ENCODE assay signal across 8 cellular contexts in the genomic region with DNA sequence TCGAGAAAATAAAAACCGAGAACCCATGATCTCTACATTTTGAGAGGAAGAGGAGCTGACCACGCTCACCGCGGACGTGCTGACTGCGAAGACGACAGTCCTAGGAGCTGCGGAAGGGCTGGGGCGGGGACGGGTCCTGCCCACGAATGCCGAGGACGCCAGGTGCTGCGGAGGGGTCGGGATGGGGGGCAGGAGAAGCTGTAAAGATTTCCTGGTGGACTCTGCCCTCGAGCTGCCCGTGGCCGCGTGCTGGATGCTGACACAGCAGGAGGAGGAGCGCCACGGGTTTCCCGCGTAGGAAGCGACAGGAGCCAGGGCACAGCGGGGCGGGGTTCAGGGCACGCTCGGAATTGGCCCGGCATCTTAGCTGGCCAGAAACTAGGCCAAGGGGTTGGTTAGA. TPM values are rescaled to one million over a fixed set of nuclear protein-coding genes. Genes with fewer than 3 reads are reported as not detected.
DNase-seq lines count a peak whose midpoint lies in the region; ATAC-seq lines count a peak whose summit lies in the region.

No MANE protein-coding gene starts in this region.

- H3K36me3 Mint-ChIP-seq in CD8-positive, alpha-beta memory T cell: peaks cover 0 to 10% (median 0%) of the 10 kb centered on the region in 3 donors
- peaks cover 37% of the 10 kb centered on the region for H3K36me3 Mint-ChIP-seq in activated CD4-positive, alpha-beta T cell treated with anti-CD3 and anti-CD28 coated beads, Interleukin-2, amount 10 ng/mL, durations not matched to agents 24 days and 14 days (ENCODE audit: low read depth)

- peaks cover 0 to 1% of the 10 kb centered on the region in 2 donors for H3K27me3 Mint-ChIP-seq in CD8-positive, alpha-beta memory T cell
- H3K27me3 Mint-ChIP-seq in activated CD4-positive, alpha-beta T cell treated with anti-CD3 and anti-CD28 coated beads, Interleukin-2, amount 10 ng/mL, durations not matched to agents 24 days and 14 days: no peaks in the 10 kb centered on the region

- no peaks in the 10 kb centered on the region for H3K9me3 ChIP-seq in CD8-positive, alpha-beta memory T cell (ENCODE audit: low read length)

- no peak overlapping the region for H3K9ac ChIP-seq in rectal smooth muscle tissue (ENCODE audit: low read length)

- no peak overlapping the region for H3K27ac ChIP-seq in CD8-positive, alpha-beta memory T cell (ENCODE audit: low read depth, low read length)
- H3K27ac ChIP-seq in rectal smooth muscle tissue (ENCODE audit: low read depth, low read length): peak overlapping the region; percentile 53

- peaks cover 6% of the 10 kb centered on the region for H3K4me1 ChIP-seq in CD8-positive, alpha-beta memory T cell (ENCODE audit: insufficient read depth, low read length)
- no peaks in the 10 kb centered on the region for H3K4me1 ChIP-seq in rectal smooth muscle tissue (ENCODE audit: control insufficient read depth, insufficient read depth, low read length)

- intact Hi-C loops in activated CD4-positive, alpha-beta T cell treated with anti-CD3 and anti-CD28 coated beads, Interleukin-2, amount 10 ng/mL, durations not matched to agents 24 days and 14 days (cut with micrococcal nuclease): loop anchor here (1.0 to 2.0 kb wide), 2 partner anchors 23 to 27 kb away; a partner anchor contains a TSS

- POLR2A ChIA-PET in CD8-positive, alpha-beta memory T cell (lab: Charles Lee): interaction anchor here (1.0 to 1.3 kb wide), 5 partner anchors 16 to 238 kb away, joined by 3 to 14 read pairs (median 5); a partner anchor contains a TSS

- H3K4me3 Mint-ChIP-seq in CD8-positive, alpha-beta memory T cell: peak overlapping the region; percentile 96 to 98 (median 97)
- H3K4me3 Mint-ChIP-seq in activated CD4-positive, alpha-beta T cell treated with anti-CD3 and anti-CD28 coated beads, Interleukin-2, amount 10 ng/mL, durations not matched to agents 24 days and 14 days: peak overlapping the region; percentile 83

- no peaks in the 10 kb centered on the region for H3K27me3 ChIP-seq in CD8-positive, alpha-beta memory T cell (ENCODE audit: insufficient read depth, low read length, poor library complexity, severe bottlenecking)
- H3K27me3 ChIP-seq in rectal smooth muscle tissue (ENCODE audit: control insufficient read depth, insufficient read depth, low read length): no peaks in the 10 kb centered on the region

- ATAC-seq in esophagus mucosa: peak; percentile 7

- DNase-seq in CD8-positive, alpha-beta memory T cell: peak in 3 of 5 donors; percentile 7 to 17 (median 9)
- DNase-seq in activated CD4-positive, alpha-beta T cell treated with anti-CD3 and anti-CD28 coated beads, Interleukin-2, amount 10 ng/mL, durations not matched to agents 24 days and 14 days: peak; percentile 60
- DNase-seq in NCI-H1436 (lab: John Stamatoyannopoulos, UW) (no peak), GOT3 (lab: John Stamatoyannopoulos, UW) (no peak), NCI-H748 (lab: John Stamatoyannopoulos, UW; ENCODE audit: unreplicated experiment) (no peak)
- no peak for DNase-seq in stimulated activated naive CD4-positive, alpha-beta T cell treated with Interleukin-2 at 50 U/mL for 16 hours (lab: John Stamatoyannopoulos, UW)

- H3K4me3 ChIP-seq in CD8-positive, alpha-beta memory T cell (ENCODE audit: low read length): peak overlapping the region; percentile 66
- H3K4me3 ChIP-seq in rectal smooth muscle tissue (ENCODE audit: low read length): peak overlapping the region; percentile 73

- peaks cover 23 to 36% (median 35%) of the 10 kb centered on the region in 3 donors for H3K4me1 Mint-ChIP-seq in CD8-positive, alpha-beta memory T cell
- peaks cover 13% of the 10 kb centered on the region for H3K4me1 Mint-ChIP-seq in activated CD4-positive, alpha-beta T cell treated with anti-CD3 and anti-CD28 coated beads, Interleukin-2, amount 10 ng/mL, durations not matched to agents 24 days and 14 days

- peak overlapping the region; percentile 42 to 97 (median 86) for H3K27ac Mint-ChIP-seq in CD8-positive, alpha-beta memory T cell
- H3K27ac Mint-ChIP-seq in activated CD4-positive, alpha-beta T cell treated with anti-CD3 and anti-CD28 coated beads, Interleukin-2, amount 10 ng/mL, durations not matched to agents 24 days and 14 days: peak overlapping the region; percentile 32

- no peaks in the 10 kb centered on the region for H3K9me3 Mint-ChIP-seq in CD8-positive, alpha-beta memory T cell
- peaks cover 20% of the 10 kb centered on the region for H3K9me3 Mint-ChIP-seq in activated CD4-positive, alpha-beta T cell treated with anti-CD3 and anti-CD28 coated beads, Interleukin-2, amount 10 ng/mL, durations not matched to agents 24 days and 14 days

- CTCF ChIA-PET in CD8-positive, alpha-beta memory T cell (lab: Charles Lee): interaction anchor here (0.9 to 2.9 kb wide), 7 partner anchors 16 to 239 kb away, joined by 3 to 15 read pairs (median 5); a partner anchor contains a TSS

- H3K36me3 ChIP-seq in CD8-positive, alpha-beta memory T cell (ENCODE audit: insufficient read depth, low read length): no peaks in the 10 kb centered on the region
- peaks cover 3% of the 10 kb centered on the region for H3K36me3 ChIP-seq in rectal smooth muscle tissue (ENCODE audit: control insufficient read depth, insufficient read depth, low read length)

RNA-seq across cellular contexts. Expression of a gene that starts 22.2 kb away (rescaled TPM):
- total RNA-seq in CD8-positive, alpha-beta memory T cell: 10 to 100 TPM in 1 of 2 experiments, 1 to 10 TPM in 1; 8.9 to 10.8 TPM
- 3.0 TPM for polyA plus RNA-seq in CD8-positive, alpha-beta memory T cell
- 11.6 and 12.2 TPM in 2 replicates for total RNA-seq in activated CD4-positive, alpha-beta T cell treated with anti-CD3 and anti-CD28 coated beads, Interleukin-2, amount 10 ng/mL, durations not matched to agents 24 days and 14 days
- 5.9 TPM for total RNA-seq in esophagus mucosa

RNA-seq across cellular contexts. Expression of a gene that starts 27.0 kb away (rescaled TPM):
- total RNA-seq in CD8-positive, alpha-beta memory T cell: 10 to 100 TPM; 20.9 to 22.5 TPM
- polyA plus RNA-seq in CD8-positive, alpha-beta memory T cell: 6.7 TPM
- 19.2 and 22.6 TPM in 2 replicates for total RNA-seq in activated CD4-positive, alpha-beta T cell treated with anti-CD3 and anti-CD28 coated beads, Interleukin-2, amount 10 ng/mL, durations not matched to agents 24 days and 14 days
- total RNA-seq in esophagus mucosa: 9.0 TPM

Comparison
In these comparisons a context has a peak if more than half of its experiments do, and no peak if none do; other contexts are left out.
1. DNase-seq: peak in CD8-positive, alpha-beta memory T cell (3 of 5) and activated CD4-positive, alpha-beta T cell treated with anti-CD3 and anti-CD28 coated beads, Interleukin-2, amount 10 ng/mL, durations not matched to agents 24 days and 14 days (single experiment); none in NCI-H1436 (single experiment), GOT3 (single experiment), NCI-H748 (single experiment) and stimulated activated naive CD4-positive, alpha-beta T cell treated with Interleukin-2 at 50 U/mL for 16 hours (single experiment).